In genomic region chr4:111602848-111603247, GRCh38 we compare ENCODE assay signal across 12 cellular contexts.
A peak's percentile ranks its signal among the peaks of the same experiment; 100 is the strongest.
DNase-seq lines count a peak whose midpoint lies in the region; ATAC-seq and TF ChIP-seq lines count a peak whose summit lies in the region.
"Had no signal": no experiment of that assay in that cellular context is flagged by ENCODE, and none has a peak within 500 bp of the region (broad histone marks: within the 10 kb centered on the region; RNA-seq: fewer than 3 reads in every experiment).

No MANE protein-coding gene starts in this region.

- H3K4me3 Mint-ChIP-seq in activated CD4-positive, alpha-beta T cell treated with anti-CD3 and anti-CD28 coated beads for 36 hours, result no peak overlapping the region
- H3K4me3 Mint-ChIP-seq: brain had no signal

- no peaks in the 10 kb centered on the region for H3K36me3 Mint-ChIP-seq in activated CD4-positive, alpha-beta T cell treated with anti-CD3 and anti-CD28 coated beads for 36 hours (ENCODE audit: low read depth)
- H3K36me3 Mint-ChIP-seq: brain had no signal

- H3K27me3 ChIP-seq in GM23248 (replicated peaks; ENCODE audit: insufficient read depth) (no peaks in the 10 kb centered on the region), right cardiac atrium (ENCODE audit: control insufficient read depth, insufficient read depth) (no peaks in the 10 kb centered on the region)

- H3K4me3 ChIP-seq in AG10803 (ENCODE audit: low read length) (no peak overlapping the region), GM23248 (no peak overlapping the region), fibroblast of pulmonary artery (replicated peaks; ENCODE audit: low read depth, low read length) (no peak overlapping the region), right cardiac atrium (ENCODE audit: low read length) (no peak overlapping the region)
- H3K4me3 ChIP-seq: prostate gland had no signal

- H3K4me2 ChIP-seq in GM23248 (ENCODE audit: unreplicated experiment), result no peak overlapping the region

- no peak overlapping the region for H3K27ac Mint-ChIP-seq in activated CD4-positive, alpha-beta T cell treated with anti-CD3 and anti-CD28 coated beads for 36 hours
- H3K27ac Mint-ChIP-seq: brain had no signal

- ATAC-seq in activated CD4-positive, alpha-beta T cell treated with anti-CD3 and anti-CD28 coated beads for 36 hours, result no peak
- no peak for ATAC-seq in right cardiac atrium

- H3K9ac ChIP-seq in GM23248, result no peak overlapping the region

- no peaks in the 10 kb centered on the region for H3K27me3 Mint-ChIP-seq in activated CD4-positive, alpha-beta T cell treated with anti-CD3 and anti-CD28 coated beads for 36 hours
- H3K27me3 Mint-ChIP-seq: brain had no signal

- peak overlapping the region; percentile 39 for H2AFZ ChIP-seq in GM23248

- H3K9me2 ChIP-seq in GM23248 (ENCODE audit: insufficient read depth), result no peaks in the 10 kb centered on the region

- H4K20me1 ChIP-seq in GM23248 (ENCODE audit: insufficient read depth), result no peaks in the 10 kb centered on the region

- intact Hi-C loops in activated CD4-positive, alpha-beta T cell treated with anti-CD3 and anti-CD28 coated beads for 36 hours (cut with DNase I, micrococcal nuclease), result no loop called here
- intact Hi-C loops in right cardiac atrium (cut with DNase I), result no loop called here

- no peaks in the 10 kb centered on the region for H3K36me3 ChIP-seq in GM23248 (ENCODE audit: low read depth)
- H3K36me3 ChIP-seq: prostate gland had no signal

- H3K4me1 Mint-ChIP-seq in activated CD4-positive, alpha-beta T cell treated with anti-CD3 and anti-CD28 coated beads for 36 hours, result no peaks in the 10 kb centered on the region
- H3K4me1 Mint-ChIP-seq: brain had no signal

- 9 to 14% methylated on average over 1 of the region's 1 CpG for WGBS in GM23248 (ENCODE audit: low coverage in 1 of 2, low lambda C conversion rate in 2 of 2, missing lambda C conversion rate in 2 of 2), 2 experiments
- 53% methylated on average over 1 of the region's 1 CpG for WGBS in right cardiac atrium

- no peaks in the 10 kb centered on the region for H3K9me3 Mint-ChIP-seq in activated CD4-positive, alpha-beta T cell treated with anti-CD3 and anti-CD28 coated beads for 36 hours (ENCODE audit: low read depth)
- H3K9me3 Mint-ChIP-seq: brain had no signal

- H3K27ac ChIP-seq in GM23248 (no peak overlapping the region), right cardiac atrium (ENCODE audit: low read length) (no peak overlapping the region)
- H3K27ac ChIP-seq: prostate gland had no signal

- H3K9me3 ChIP-seq in GM23248 (ENCODE audit: low read depth), result no peaks in the 10 kb centered on the region
- H3K9me3 ChIP-seq in right cardiac atrium (ENCODE audit: control insufficient read depth, low read length), result no peaks in the 10 kb centered on the region
- H3K9me3 ChIP-seq: prostate gland had no signal

- in situ Hi-C loops in GM23248 (cut with MboI), result loop anchor here (25.0 kb wide), 2 partner anchors 466 to 1016 kb away; no protein-coding TSS in a partner anchor

- TF ChIP-seq CTCF in AG10803 (conservative IDR thresholded peaks at IDR 0.05; ENCODE audit: low read length) (peak; percentile 58), fibroblast of pulmonary artery (IDR thresholded peaks at IDR 0.05; ENCODE audit: low read length, missing control alignments) (peak; percentile 20)

- DNase-seq in AG10803 (ENCODE audit: low read depth) (peak; percentile 47), GM23248 (peak; percentile 45), RKO (ENCODE audit: low spot score) (peak; percentile 27), fibroblast of pulmonary artery (ENCODE audit: low read depth) (peak; percentile 25), right cardiac atrium (no peak), NCI-H2107 (lab: John Stamatoyannopoulos, UW) (no peak)
- no peak for DNase-seq in stimulated activated CD4-positive, alpha-beta T cell treated with anti-CD3 and anti-CD28 coated beads, Interleukin-4, amount 100 ng/mL, for 24 hours
- DNase-seq in activated CD4-positive, alpha-beta T cell treated with anti-CD3 and anti-CD28 coated beads for 36 hours, result no peak
- DNase-seq: NCI-H1694; stimulated activated naive CD4-positive, alpha-beta T cell had no signal

- H3K79me2 ChIP-seq in GM23248 (ENCODE audit: insufficient read depth), result no peaks in the 10 kb centered on the region

- H3F3A ChIP-seq in GM23248 (ENCODE audit: insufficient read depth), result no peaks in the 10 kb centered on the region

- POLR2A ChIA-PET in activated CD4-positive, alpha-beta T cell treated with anti-CD3 and anti-CD28 coated beads for 36 hours (lab: Charles Lee), result no interaction called here

- CTCF ChIA-PET in activated CD4-positive, alpha-beta T cell treated with anti-CD3 and anti-CD28 coated beads for 36 hours (lab: Charles Lee), result no interaction called here

- H3K4me1 ChIP-seq in GM23248 (ENCODE audit: insufficient read depth) (peaks cover 20% of the 10 kb centered on the region), right cardiac atrium (ENCODE audit: control insufficient read depth, insufficient read depth, low read length) (no peaks in the 10 kb centered on the region)
- H3K4me1 ChIP-seq: prostate gland had no signal

Comparison
In these comparisons a context has a peak if more than half of its experiments do, and no peak if none do; other contexts are left out.
1. DNase-seq: peak in AG10803 (single experiment), GM23248 (single experiment), RKO (single experiment) and fibroblast of pulmonary artery (single experiment); none in stimulated activated CD4-positive, alpha-beta T cell treated with anti-CD3 and anti-CD28 coated beads, Interleukin-4, amount 100 ng/mL, for 24 hours (single experiment), activated CD4-positive, alpha-beta T cell treated with anti-CD3 and anti-CD28 coated beads for 36 hours (single experiment), right cardiac atrium (0 of 3) and NCI-H2107 (single experiment).